1 cellular context compared by ENCODE assay signal in the genomic region with DNA sequence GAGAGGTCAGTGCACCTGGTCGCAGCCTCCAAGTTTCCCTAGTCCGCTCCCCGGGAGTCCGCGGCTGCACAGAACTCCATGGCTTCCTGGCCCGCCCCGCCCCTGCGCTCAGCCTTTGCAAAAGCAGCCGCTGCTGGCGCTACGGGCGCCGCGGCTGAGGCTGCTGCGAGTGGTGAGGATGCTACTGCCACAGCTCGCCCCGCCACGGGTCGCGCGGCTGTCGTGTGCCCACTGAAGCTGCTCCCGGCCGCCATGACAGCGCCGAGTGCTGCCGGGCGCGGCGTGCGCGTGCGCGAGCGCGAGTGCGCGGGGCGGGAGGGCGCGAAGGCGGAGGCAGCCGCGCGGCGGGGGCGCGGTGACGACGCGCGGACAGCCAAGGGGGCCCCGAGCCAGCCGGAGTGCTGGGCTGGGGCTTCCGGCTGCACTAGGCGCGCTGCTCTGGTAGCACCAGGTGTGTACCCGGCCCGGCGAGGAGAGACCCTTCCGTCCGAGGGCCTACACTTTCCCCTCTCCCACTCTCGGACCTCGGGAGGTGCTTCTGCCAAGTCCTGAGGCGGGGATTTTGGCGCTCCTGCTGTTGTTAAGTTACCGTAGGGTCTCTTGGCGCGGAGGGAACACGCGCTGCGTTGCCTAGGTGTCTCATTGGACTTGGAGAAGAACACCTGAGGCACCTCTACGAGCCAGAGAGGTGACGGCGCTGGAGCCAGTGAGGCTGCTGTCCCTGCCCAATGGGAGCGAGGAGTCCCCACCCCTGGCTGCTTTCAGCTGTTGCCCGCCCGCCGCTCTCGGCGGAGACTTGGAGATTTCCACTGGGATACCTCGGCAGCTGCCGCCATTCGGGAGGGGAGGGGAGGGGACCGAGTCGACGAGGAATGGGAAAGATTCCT.
TF ChIP-seq lines count a peak whose summit lies in the region.

No MANE protein-coding gene starts in this region.

TF ChIP-seq in K562, 482 proteins besides CTCF, POLR2A, EP300 and RAD21 (continued from another document and continues in another):
- TF ChIP-seq PREB (CRISPR knock-in tag; IDR thresholded peaks at IDR 0.05) (no peak), ZNF133 (CRISPR knock-in tag; IDR thresholded peaks at IDR 0.05) (no peak), MECOM (CRISPR knock-in tag; IDR thresholded peaks at IDR 0.05) (no peak), ZNF395 (CRISPR knock-in tag; IDR thresholded peaks at IDR 0.05) (peak; percentile 82), C11orf30 (IDR thresholded peaks at IDR 0.05; ENCODE audit: low read depth) (peak; percentile 25), SOX6 (IDR thresholded peaks at IDR 0.05) (no peak), NCOA1 (IDR thresholded peaks at IDR 0.05; ENCODE audit: low read depth) (peak; percentile 38; the same call in 1 of the 2 replicates), FOXA1 (IDR thresholded peaks at IDR 0.05; ENCODE audit: borderline replicate concordance) (no peak), ZKSCAN1 (IDR thresholded peaks at IDR 0.05; ENCODE audit: low read depth, low read length) (peak; percentile 23; the same call in 1 of the 2 replicates), NFRKB (IDR thresholded peaks at IDR 0.05; ENCODE audit: low read depth) (peak; percentile 49; the same call in 1 of the 2 replicates), LARP7 (IDR thresholded peaks at IDR 0.05) (0 out of 2 replicates have a peak, but pooled peaks have one; percentile 56), TAF7 (tag; IDR thresholded peaks at IDR 0.05) (peak; percentile 53; the same call in 1 of the 2 replicates), CBFB (CRISPR knock-in tag; IDR thresholded peaks at IDR 0.05) (peak; percentile 61; the same call in 1 of the 2 replicates), EP400 (IDR thresholded peaks at IDR 0.05) (peak; percentile 77), TAF1 (IDR thresholded peaks at IDR 0.05; ENCODE audit: control insufficient read depth, extremely low read depth, insufficient read depth, low read length, severe bottlenecking) (peak; percentile 84), NONO (IDR thresholded peaks at IDR 0.05; ENCODE audit: low read depth in 2 of 2, low read length in 1 of 2) (peak; percentile 80 to 86), TBP (optimal IDR thresholded peaks at IDR 0.05; ENCODE audit: low read depth, low read length) (peak; percentile 65), POLR2G (IDR thresholded peaks at IDR 0.05; ENCODE audit: low read depth, low read length) (peak; percentile 93), ZBTB9 (CRISPR knock-in tag; IDR thresholded peaks at IDR 0.05) (0 out of 2 replicates have a peak, but pooled peaks have one; percentile 68), ZNF551 (CRISPR knock-in tag; IDR thresholded peaks at IDR 0.05) (no peak), SP2 (IDR thresholded peaks at IDR 0.05; ENCODE audit: extremely low read depth, low read depth, low read length, poor library complexity, severe bottlenecking) (no peak), ZFP1 (CRISPR knock-in tag; IDR thresholded peaks at IDR 0.05) (0 out of 2 replicates have a peak, but pooled peaks have one; percentile 15), ZNF57 (CRISPR knock-in tag; IDR thresholded peaks at IDR 0.05) (no peak), EHMT2 (IDR thresholded peaks at IDR 0.05) (no peak), AFF4 (CRISPR knock-in tag; IDR thresholded peaks at IDR 0.05) (peak; percentile 62; the same call in 1 of the 2 replicates), ILK (tag; IDR thresholded peaks at IDR 0.05; ENCODE audit: borderline replicate concordance, low read depth) (no peak), ZBTB26 (CRISPR knock-in tag; IDR thresholded peaks at IDR 0.05) (no peak), HNRNPL (IDR thresholded peaks at IDR 0.05; ENCODE audit: low read depth, low read length) (0 out of 2 replicates have a peak, but pooled peaks have one; percentile 45)
- TF ChIP-seq, protein P1, sequence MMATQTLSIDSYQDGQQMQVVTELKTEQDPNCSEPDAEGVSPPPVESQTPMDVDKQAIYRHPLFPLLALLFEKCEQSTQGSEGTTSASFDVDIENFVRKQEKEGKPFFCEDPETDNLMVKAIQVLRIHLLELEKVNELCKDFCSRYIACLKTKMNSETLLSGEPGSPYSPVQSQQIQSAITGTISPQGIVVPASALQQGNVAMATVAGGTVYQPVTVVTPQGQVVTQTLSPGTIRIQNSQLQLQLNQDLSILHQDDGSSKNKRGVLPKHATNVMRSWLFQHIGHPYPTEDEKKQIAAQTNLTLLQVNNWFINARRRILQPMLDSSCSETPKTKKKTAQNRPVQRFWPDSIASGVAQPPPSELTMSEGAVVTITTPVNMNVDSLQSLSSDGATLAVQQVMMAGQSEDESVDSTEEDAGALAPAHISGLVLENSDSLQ (IDR thresholded peaks at IDR 0.05), result 0 out of 2 replicates have a peak, but pooled peaks have one; percentile 21
- TF ChIP-seq, protein P2, sequence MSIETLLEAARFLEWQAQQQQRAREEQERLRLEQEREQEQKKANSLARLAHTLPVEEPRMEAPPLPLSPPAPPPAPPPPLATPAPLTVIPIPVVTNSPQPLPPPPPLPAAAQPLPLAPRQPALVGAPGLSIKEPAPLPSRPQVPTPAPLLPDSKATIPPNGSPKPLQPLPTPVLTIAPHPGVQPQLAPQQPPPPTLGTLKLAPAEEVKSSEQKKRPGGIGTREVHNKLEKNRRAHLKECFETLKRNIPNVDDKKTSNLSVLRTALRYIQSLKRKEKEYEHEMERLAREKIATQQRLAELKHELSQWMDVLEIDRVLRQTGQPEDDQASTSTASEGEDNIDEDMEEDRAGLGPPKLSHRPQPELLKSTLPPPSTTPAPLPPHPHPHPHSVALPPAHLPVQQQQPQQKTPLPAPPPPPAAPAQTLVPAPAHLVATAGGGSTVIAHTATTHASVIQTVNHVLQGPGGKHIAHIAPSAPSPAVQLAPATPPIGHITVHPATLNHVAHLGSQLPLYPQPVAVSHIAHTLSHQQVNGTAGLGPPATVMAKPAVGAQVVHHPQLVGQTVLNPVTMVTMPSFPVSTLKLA (conservative IDR thresholded peaks at IDR 0.05), result peak; percentile 9 to 68; a peak in 2 of 4 replicates
- TF ChIP-seq, protein P3, sequence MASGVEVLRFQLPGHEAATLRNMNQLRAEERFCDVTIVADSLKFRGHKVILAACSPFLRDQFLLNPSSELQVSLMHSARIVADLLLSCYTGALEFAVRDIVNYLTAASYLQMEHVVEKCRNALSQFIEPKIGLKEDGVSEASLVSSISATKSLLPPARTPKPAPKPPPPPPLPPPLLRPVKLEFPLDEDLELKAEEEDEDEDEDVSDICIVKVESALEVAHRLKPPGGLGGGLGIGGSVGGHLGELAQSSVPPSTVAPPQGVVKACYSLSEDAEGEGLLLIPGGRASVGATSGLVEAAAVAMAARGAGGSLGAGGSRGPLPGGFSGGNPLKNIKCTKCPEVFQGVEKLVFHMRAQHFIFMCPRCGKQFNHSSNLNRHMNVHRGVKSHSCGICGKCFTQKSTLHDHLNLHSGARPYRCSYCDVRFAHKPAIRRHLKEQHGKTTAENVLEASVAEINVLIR (CRISPR knock-in tag; IDR thresholded peaks at IDR 0.05), result peak; percentile 13; the same call in 1 of the 2 replicates
